1 cellular context compared by ENCODE assay signal in the genomic region with DNA sequence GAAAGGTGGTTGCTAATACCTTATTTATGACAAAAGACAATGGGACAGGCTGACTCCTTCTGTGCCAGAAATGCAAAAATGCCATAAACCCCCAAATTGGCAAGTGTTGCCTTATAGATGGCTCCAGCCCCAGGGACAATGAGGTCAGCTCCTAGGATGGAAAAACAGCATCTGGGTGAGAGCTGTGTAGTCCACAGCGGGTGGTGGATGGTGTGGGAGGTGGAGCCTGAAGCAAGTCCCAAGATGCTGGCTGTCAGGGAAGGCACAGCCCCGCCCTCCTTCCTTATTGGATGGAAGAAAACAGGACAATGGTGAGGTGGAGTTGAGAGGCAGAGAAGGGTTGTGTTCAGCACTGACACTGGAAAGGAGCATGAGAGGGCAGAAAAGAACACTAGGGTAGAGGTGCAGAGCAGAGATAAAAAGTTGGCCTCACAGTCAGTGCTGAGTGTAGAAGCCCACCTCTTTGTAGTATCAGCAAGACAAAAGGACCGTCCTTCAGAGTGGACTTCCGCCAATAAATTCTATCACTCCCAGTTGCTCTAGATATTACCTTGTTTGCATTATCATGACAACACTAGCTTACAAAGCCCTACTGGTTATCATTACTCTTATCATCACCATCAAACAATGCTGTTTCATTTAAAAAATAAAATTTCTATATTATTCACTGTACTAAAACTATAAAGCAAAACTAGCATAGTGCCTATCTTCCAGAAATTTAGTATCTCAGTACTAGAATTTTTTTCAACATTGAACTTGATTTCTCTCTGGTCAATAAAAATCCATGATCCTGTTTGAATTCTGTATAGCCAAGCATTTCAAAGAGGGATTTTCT.
TF ChIP-seq lines count a peak whose summit lies in the region.

No MANE protein-coding gene starts in this region.

TF ChIP-seq in K562, 482 proteins besides CTCF, POLR2A, EP300 and RAD21 (continued from another document):
- TF ChIP-seq, protein P1, sequence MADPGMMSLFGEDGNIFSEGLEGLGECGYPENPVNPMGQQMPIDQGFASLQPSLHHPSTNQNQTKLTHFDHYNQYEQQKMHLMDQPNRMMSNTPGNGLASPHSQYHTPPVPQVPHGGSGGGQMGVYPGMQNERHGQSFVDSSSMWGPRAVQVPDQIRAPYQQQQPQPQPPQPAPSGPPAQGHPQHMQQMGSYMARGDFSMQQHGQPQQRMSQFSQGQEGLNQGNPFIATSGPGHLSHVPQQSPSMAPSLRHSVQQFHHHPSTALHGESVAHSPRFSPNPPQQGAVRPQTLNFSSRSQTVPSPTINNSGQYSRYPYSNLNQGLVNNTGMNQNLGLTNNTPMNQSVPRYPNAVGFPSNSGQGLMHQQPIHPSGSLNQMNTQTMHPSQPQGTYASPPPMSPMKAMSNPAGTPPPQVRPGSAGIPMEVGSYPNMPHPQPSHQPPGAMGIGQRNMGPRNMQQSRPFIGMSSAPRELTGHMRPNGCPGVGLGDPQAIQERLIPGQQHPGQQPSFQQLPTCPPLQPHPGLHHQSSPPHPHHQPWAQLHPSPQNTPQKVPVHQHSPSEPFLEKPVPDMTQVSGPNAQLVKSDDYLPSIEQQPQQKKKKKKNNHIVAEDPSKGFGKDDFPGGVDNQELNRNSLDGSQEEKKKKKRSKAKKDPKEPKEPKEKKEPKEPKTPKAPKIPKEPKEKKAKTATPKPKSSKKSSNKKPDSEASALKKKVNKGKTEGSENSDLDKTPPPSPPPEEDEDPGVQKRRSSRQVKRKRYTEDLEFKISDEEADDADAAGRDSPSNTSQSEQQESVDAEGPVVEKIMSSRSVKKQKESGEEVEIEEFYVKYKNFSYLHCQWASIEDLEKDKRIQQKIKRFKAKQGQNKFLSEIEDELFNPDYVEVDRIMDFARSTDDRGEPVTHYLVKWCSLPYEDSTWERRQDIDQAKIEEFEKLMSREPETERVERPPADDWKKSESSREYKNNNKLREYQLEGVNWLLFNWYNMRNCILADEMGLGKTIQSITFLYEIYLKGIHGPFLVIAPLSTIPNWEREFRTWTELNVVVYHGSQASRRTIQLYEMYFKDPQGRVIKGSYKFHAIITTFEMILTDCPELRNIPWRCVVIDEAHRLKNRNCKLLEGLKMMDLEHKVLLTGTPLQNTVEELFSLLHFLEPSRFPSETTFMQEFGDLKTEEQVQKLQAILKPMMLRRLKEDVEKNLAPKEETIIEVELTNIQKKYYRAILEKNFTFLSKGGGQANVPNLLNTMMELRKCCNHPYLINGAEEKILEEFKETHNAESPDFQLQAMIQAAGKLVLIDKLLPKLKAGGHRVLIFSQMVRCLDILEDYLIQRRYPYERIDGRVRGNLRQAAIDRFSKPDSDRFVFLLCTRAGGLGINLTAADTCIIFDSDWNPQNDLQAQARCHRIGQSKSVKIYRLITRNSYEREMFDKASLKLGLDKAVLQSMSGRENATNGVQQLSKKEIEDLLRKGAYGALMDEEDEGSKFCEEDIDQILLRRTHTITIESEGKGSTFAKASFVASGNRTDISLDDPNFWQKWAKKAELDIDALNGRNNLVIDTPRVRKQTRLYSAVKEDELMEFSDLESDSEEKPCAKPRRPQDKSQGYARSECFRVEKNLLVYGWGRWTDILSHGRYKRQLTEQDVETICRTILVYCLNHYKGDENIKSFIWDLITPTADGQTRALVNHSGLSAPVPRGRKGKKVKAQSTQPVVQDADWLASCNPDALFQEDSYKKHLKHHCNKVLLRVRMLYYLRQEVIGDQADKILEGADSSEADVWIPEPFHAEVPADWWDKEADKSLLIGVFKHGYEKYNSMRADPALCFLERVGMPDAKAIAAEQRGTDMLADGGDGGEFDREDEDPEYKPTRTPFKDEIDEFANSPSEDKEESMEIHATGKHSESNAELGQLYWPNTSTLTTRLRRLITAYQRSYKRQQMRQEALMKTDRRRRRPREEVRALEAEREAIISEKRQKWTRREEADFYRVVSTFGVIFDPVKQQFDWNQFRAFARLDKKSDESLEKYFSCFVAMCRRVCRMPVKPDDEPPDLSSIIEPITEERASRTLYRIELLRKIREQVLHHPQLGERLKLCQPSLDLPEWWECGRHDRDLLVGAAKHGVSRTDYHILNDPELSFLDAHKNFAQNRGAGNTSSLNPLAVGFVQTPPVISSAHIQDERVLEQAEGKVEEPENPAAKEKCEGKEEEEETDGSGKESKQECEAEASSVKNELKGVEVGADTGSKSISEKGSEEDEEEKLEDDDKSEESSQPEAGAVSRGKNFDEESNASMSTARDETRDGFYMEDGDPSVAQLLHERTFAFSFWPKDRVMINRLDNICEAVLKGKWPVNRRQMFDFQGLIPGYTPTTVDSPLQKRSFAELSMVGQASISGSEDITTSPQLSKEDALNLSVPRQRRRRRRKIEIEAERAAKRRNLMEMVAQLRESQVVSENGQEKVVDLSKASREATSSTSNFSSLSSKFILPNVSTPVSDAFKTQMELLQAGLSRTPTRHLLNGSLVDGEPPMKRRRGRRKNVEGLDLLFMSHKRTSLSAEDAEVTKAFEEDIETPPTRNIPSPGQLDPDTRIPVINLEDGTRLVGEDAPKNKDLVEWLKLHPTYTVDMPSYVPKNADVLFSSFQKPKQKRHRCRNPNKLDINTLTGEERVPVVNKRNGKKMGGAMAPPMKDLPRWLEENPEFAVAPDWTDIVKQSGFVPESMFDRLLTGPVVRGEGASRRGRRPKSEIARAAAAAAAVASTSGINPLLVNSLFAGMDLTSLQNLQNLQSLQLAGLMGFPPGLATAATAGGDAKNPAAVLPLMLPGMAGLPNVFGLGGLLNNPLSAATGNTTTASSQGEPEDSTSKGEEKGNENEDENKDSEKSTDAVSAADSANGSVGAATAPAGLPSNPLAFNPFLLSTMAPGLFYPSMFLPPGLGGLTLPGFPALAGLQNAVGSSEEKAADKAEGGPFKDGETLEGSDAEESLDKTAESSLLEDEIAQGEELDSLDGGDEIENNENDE (IDR thresholded peaks at IDR 0.05; ENCODE audit: low read depth, low read length) = no peak
- TF ChIP-seq, protein P2, sequence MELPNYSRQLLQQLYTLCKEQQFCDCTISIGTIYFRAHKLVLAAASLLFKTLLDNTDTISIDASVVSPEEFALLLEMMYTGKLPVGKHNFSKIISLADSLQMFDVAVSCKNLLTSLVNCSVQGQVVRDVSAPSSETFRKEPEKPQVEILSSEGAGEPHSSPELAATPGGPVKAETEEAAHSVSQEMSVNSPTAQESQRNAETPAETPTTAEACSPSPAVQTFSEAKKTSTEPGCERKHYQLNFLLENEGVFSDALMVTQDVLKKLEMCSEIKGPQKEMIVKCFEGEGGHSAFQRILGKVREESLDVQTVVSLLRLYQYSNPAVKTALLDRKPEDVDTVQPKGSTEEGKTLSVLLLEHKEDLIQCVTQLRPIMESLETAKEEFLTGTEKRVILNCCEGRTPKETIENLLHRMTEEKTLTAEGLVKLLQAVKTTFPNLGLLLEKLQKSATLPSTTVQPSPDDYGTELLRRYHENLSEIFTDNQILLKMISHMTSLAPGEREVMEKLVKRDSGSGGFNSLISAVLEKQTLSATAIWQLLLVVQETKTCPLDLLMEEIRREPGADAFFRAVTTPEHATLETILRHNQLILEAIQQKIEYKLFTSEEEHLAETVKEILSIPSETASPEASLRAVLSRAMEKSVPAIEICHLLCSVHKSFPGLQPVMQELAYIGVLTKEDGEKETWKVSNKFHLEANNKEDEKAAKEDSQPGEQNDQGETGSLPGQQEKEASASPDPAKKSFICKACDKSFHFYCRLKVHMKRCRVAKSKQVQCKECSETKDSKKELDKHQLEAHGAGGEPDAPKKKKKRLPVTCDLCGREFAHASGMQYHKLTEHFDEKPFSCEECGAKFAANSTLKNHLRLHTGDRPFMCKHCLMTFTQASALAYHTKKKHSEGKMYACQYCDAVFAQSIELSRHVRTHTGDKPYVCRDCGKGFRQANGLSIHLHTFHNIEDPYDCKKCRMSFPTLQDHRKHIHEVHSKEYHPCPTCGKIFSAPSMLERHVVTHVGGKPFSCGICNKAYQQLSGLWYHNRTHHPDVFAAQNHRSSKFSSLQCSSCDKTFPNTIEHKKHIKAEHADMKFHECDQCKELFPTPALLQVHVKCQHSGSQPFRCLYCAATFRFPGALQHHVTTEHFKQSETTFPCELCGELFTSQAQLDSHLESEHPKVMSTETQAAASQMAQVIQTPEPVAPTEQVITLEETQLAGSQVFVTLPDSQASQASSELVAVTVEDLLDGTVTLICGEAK (IDR thresholded peaks at IDR 0.05) = no peak
- TF ChIP-seq, protein P2 (CRISPR knock-in tag; IDR thresholded peaks at IDR 0.05) = no peak
- no peak for TF ChIP-seq SIN3A (IDR thresholded peaks at IDR 0.05; ENCODE audit: borderline replicate concordance in 2 of 2, control insufficient read depth in 1 of 2, low read depth in 2 of 2, low read length in 2 of 2)
- no peak; a peak in 1 of 3 replicates for TF ChIP-seq CBX3 (IDR thresholded peaks at IDR 0.05; ENCODE audit: borderline replicate concordance in 1 of 2, low read length in 2 of 2)
- no peak for TF ChIP-seq FOXA1 (IDR thresholded peaks at IDR 0.05; ENCODE audit: borderline replicate concordance)
- peak; percentile 72; the same call in 1 of the 2 replicates for TF ChIP-seq ZNF584 (CRISPR knock-in tag; IDR thresholded peaks at IDR 0.05; ENCODE audit: low read depth)
- 0 out of 2 replicates have a peak, but pooled peaks have one; percentile 7 for TF ChIP-seq NR2C1 (IDR thresholded peaks at IDR 0.05)
- TF ChIP-seq NR2C1 (tag; IDR thresholded peaks at IDR 0.05) = no peak
- no peak for TF ChIP-seq ZNF175 (CRISPR knock-in tag; IDR thresholded peaks at IDR 0.05; ENCODE audit: low read depth)
- TF ChIP-seq ILK (tag; IDR thresholded peaks at IDR 0.05; ENCODE audit: borderline replicate concordance, low read depth) = no peak
- TF ChIP-seq GTF2F1 (IDR thresholded peaks at IDR 0.05; ENCODE audit: low read depth, low read length) = peak; percentile 80; the same call in 1 of the 2 replicates
- TF ChIP-seq SIN3B (IDR thresholded peaks at IDR 0.05; ENCODE audit: low read depth) = no peak
- 0 out of 2 replicates have a peak, but pooled peaks have one; percentile 37 for TF ChIP-seq ZC3H11A (IDR thresholded peaks at IDR 0.05; ENCODE audit: low read depth, low read length)
- TF ChIP-seq, protein P3, sequence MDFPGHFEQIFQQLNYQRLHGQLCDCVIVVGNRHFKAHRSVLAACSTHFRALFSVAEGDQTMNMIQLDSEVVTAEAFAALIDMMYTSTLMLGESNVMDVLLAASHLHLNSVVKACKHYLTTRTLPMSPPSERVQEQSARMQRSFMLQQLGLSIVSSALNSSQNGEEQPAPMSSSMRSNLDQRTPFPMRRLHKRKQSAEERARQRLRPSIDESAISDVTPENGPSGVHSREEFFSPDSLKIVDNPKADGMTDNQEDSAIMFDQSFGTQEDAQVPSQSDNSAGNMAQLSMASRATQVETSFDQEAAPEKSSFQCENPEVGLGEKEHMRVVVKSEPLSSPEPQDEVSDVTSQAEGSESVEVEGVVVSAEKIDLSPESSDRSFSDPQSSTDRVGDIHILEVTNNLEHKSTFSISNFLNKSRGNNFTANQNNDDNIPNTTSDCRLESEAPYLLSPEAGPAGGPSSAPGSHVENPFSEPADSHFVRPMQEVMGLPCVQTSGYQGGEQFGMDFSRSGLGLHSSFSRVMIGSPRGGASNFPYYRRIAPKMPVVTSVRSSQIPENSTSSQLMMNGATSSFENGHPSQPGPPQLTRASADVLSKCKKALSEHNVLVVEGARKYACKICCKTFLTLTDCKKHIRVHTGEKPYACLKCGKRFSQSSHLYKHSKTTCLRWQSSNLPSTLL (IDR thresholded peaks at IDR 0.05) = no peak
- TF ChIP-seq, protein P4, sequence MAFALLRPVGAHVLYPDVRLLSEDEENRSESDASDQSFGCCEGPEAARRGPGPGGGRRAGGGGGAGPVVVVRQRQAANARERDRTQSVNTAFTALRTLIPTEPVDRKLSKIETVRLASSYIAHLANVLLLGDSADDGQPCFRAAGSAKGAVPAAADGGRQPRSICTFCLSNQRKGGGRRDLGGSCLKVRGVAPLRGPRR (CRISPR knock-in tag; IDR thresholded peaks at IDR 0.05) = no peak
- TF ChIP-seq TAF9B (IDR thresholded peaks at IDR 0.05; ENCODE audit: partially characterized antibody) = peak; percentile 74
- no peak for TF ChIP-seq CHD1 (IDR thresholded peaks at IDR 0.05; ENCODE audit: low read length)
- no peak for TF ChIP-seq XRCC5 (IDR thresholded peaks at IDR 0.05; ENCODE audit: low read depth, low read length)
- no peak for TF ChIP-seq ESRRB (CRISPR knock-in tag; IDR thresholded peaks at IDR 0.05; ENCODE audit: borderline replicate concordance)
